ENCODE assay signal across 1 cellular context in genomic region chr10:72235544-72236279, GRCh38.
TF ChIP-seq lines count a peak whose summit lies in the region.

No MANE protein-coding gene starts in this region.

TF ChIP-seq in K562, 482 proteins besides CTCF, POLR2A, EP300 and RAD21:
- TF ChIP-seq MCM3 (IDR thresholded peaks at IDR 0.05) (no peak), CEBPG (CRISPR knock-in tag; IDR thresholded peaks at IDR 0.05) (no peak), CEBPG (tag; conservative IDR thresholded peaks at IDR 0.05 in 1 of 2, IDR thresholded peaks at IDR 0.05 in 1 of 2) (peak in 1 of 2 experiments; percentile 67; a peak in 2 of 4 replicates), ZNF507 (tag; conservative IDR thresholded peaks at IDR 0.05) (no peak)
- TF ChIP-seq, protein P1, sequence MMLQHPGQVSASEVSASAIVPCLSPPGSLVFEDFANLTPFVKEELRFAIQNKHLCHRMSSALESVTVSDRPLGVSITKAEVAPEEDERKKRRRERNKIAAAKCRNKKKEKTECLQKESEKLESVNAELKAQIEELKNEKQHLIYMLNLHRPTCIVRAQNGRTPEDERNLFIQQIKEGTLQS (IDR thresholded peaks at IDR 0.05), result peak; percentile 53
- TF ChIP-seq, protein P1 (CRISPR knock-in tag; conservative IDR thresholded peaks at IDR 0.05), result no peak
